In genomic region chr2:28905533-28905932, GRCh38 we compare ENCODE assay signal across 1 cellular context.
A peak's percentile ranks its signal among the peaks of the same experiment; 100 is the strongest.
TF ChIP-seq lines count a peak whose summit lies in the region.

No MANE protein-coding gene starts in this region.

TF ChIP-seq in HepG2, 621 proteins besides CTCF, POLR2A, EP300 and RAD21:
- TF ChIP-seq E2F2 (CRISPR knock-in tag; IDR thresholded peaks at IDR 0.05; ENCODE audit: borderline replicate concordance) (no peak), FOXP4 (CRISPR knock-in tag; IDR thresholded peaks at IDR 0.05) (no peak), CEBPB (IDR thresholded peaks at IDR 0.05; ENCODE audit: borderline replicate concordance, low read depth, low read length) (0 out of 2 replicates have a peak, but pooled peaks have one; percentile 7), SMARCE1 (IDR thresholded peaks at IDR 0.05; ENCODE audit: borderline replicate concordance) (no peak)
